Comparison of ENCODE assay signal across 9 cellular contexts in the genomic region with DNA sequence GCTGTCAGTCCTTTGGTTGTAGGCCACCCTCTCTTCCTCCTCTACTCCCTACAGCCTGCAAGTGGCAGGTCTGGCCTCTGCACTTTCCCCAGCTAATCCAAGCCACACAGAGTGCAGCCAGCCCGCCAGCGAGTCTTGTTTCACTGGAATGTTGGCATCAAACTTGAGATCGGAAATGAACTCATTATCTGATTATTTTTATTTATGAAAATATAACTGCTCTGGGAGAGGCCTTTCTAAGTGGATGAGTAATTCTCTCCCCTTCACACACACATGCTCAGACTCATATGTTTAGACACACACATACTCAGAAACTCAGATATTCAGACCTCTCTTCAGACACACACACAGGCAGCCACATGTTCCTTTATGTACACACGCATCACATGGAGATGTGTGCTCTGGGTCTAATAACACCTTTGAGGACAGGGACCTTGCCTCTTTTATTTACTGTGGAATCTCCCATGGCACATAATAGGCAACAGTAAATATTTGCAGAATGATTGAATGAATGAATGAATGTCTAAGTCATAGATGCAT.
DNase-seq lines count a peak whose midpoint lies in the region; ATAC-seq and TF ChIP-seq lines count a peak whose summit lies in the region.
"Had no signal": no experiment of that assay in that cellular context is flagged by ENCODE, and none has a peak within 500 bp of the region (broad histone marks: within the 10 kb centered on the region; RNA-seq: fewer than 3 reads in every experiment).

No MANE protein-coding gene starts in this region.

- no peaks in the 10 kb centered on the region for H3K36me3 ChIP-seq in thymus (ENCODE audit: control insufficient read depth, insufficient read depth)

- CTCF ChIA-PET in MCF 10A (lab: Yijun Ruan, JAX), result interaction anchor here (0.7 to 2.7 kb wide), 6 partner anchors 24 to 153 kb away, joined by 3 to 14 read pairs (median 6); no protein-coding TSS in a partner anchor

- peaks cover 64% of the 10 kb centered on the region for H3K4me1 Mint-ChIP-seq in MCF 10A (ENCODE audit: insufficient read depth, unreplicated experiment)

- H3K9me3 ChIP-seq in thymus (ENCODE audit: control insufficient read depth), result no peaks in the 10 kb centered on the region

- POLR2A ChIA-PET in MCF 10A (lab: Yijun Ruan, JAX), result interaction anchor here (0.8 to 4.3 kb wide), 19 partner anchors 8 to 151 kb away, joined by 3 to 64 read pairs (median 5); partner anchors contain the start of gene ZFP36L2

- peak overlapping the region; percentile 89 for H3K27ac Mint-ChIP-seq in MCF 10A (ENCODE audit: low read depth, unreplicated experiment)

- no peaks in the 10 kb centered on the region for H3K27me3 ChIP-seq in thymus (ENCODE audit: control insufficient read depth, insufficient read depth)

- ATAC-seq in left colon, result peak; percentile 26
- ATAC-seq in HG03520 (IDR thresholded peaks at IDR 0.05; ENCODE audit: unreplicated experiment), result no peak

- no TSS peak for BruUV-seq in MCF 10A (replicated peaks; lab: Mats Ljungman, UMichigan)

- H3K4me3 ChIP-seq in thymus (ENCODE audit: low read length), result no peak overlapping the region

- intact Hi-C loops in MCF 10A (cut with micrococcal nuclease), result loop anchor here (1.0 to 10.0 kb wide), 4 partner anchors 51 to 100 kb away; no protein-coding TSS in a partner anchor
- intact Hi-C loops in left colon (cut with DNase I, micrococcal nuclease), result no loop called here

- WGBS in thymus, result 92% methylated on average over 4 of the region's 4 CpGs

- peak overlapping the region; percentile 70 for H3K27ac ChIP-seq in thymus (ENCODE audit: low read depth)

- peak overlapping the region; percentile 76 for H3K4me3 Mint-ChIP-seq in MCF 10A (ENCODE audit: unreplicated experiment)

- DNase-seq in HT1080 (ENCODE audit: low read depth) (peak; percentile 98), MCF 10A (ENCODE audit: unreplicated experiment) (peak; percentile 96), left colon (peak in 1 of 2 donors; percentile 60), NCI-H345 (lab: John Stamatoyannopoulos, UW) (no peak), C1 segment of cervical spinal cord (lab: John Stamatoyannopoulos, UW) (no peak), germinal center (ENCODE audit: low spot score) (no peak)
- DNase-seq: NCI-H1694 had no signal

- no peaks in the 10 kb centered on the region for H3K27me3 Mint-ChIP-seq in MCF 10A (ENCODE audit: insufficient read depth, unreplicated experiment)

- H3K36me3 Mint-ChIP-seq in MCF 10A (ENCODE audit: insufficient read depth, unreplicated experiment), result peaks cover 12% of the 10 kb centered on the region

- H3K9me3 Mint-ChIP-seq in MCF 10A (ENCODE audit: unreplicated experiment), result no peaks in the 10 kb centered on the region

- H3K4me1 ChIP-seq in thymus (ENCODE audit: control insufficient read depth, insufficient read depth, low read length), result peaks cover 4% of the 10 kb centered on the region

- TF ChIP-seq CTCF in MCF 10A (IDR thresholded peaks at IDR 0.05; ENCODE audit: unreplicated experiment), result no peak

Comparison
In these comparisons a context has a peak if more than half of its experiments do, and no peak if none do; other contexts are left out.
1. DNase-seq: peak in HT1080 (single experiment) and MCF 10A (single experiment); none in NCI-H345 (single experiment), C1 segment of cervical spinal cord (0 of 14) and germinal center (single experiment).